Comparison of ENCODE assay signal across 22 cellular contexts in the genomic region with DNA sequence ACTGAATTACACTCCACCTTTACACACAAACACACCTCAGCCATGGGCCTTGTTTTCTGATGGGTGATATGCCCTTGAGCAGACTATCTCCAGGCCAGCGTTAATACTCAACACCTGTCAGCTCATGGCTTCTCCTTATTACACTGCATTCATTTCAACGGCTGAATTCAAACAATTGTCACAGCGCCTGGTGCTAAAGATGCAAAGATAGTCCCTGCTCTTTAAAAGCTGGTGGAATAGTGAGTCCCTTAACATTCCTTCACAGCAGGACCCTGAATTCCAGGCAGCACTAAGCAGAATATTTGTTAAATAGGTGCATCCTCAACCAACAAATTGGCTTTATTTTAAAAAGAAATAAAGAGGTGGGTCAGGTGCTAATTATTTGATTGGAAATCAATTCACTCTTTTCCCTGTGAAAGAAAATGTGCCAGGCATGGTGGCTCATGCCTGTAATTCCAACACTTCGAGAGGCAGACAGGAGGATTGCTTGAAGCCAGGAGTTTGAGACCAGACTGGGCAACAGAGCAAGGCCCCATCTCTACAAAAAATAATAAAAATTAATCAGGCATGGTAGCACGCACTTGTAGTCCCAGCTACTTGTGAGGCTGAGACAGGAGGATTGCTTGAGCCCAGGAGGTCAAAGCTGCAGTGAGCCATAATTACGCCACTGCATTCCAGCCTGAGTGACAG.
"Had no signal": no experiment of that assay in that cellular context is flagged by ENCODE, and none has a peak within 500 bp of the region (broad histone marks: within the 10 kb centered on the region; RNA-seq: fewer than 3 reads in every experiment).

No MANE protein-coding gene starts in this region.

- H3K4me1 Mint-ChIP-seq: activated naive CD4-positive, alpha-beta T cell treated with anti-CD3 and anti-CD28 coated beads, Interleukin-2, amount 10 ng/mL, durations not matched to agents 7 days and 5 days had no signal

- H3K36me3 ChIP-seq: brain microvascular endothelial cell, gastroesophageal sphincter, heart left ventricle, left lung, prostate gland, right atrium auricular region, tibial artery had no signal

- H3K4me3 Mint-ChIP-seq: activated naive CD4-positive, alpha-beta T cell treated with anti-CD3 and anti-CD28 coated beads, Interleukin-2, amount 10 ng/mL, durations not matched to agents 7 days and 5 days; activated T-cell treated with anti-CD3 and anti-CD28 coated beads, Interleukin-2, amount 50 U/mL, for 4 hours; neural crest cell; T-helper 1 cell treated with Interleukin-12 subunit alpha and Interleukin-12 subunit beta and Interleukin-4 antibody, amounts not matched to agents 30 μg/mL and 1 μg/mL, for 36 hours had no signal

- H3K27ac Mint-ChIP-seq: activated naive CD4-positive, alpha-beta T cell treated with anti-CD3 and anti-CD28 coated beads, Interleukin-2, amount 10 ng/mL, durations not matched to agents 7 days and 5 days; T-helper 1 cell treated with Interleukin-12 subunit alpha and Interleukin-12 subunit beta and Interleukin-4 antibody, amounts not matched to agents 30 μg/mL and 1 μg/mL, for 36 hours had no signal

- ATAC-seq: activated CD4-positive, CD25-positive, alpha-beta regulatory T cell treated with anti-CD3 and anti-CD28 coated beads, Interleukin-2, amount 50 U/mL, for 24 hours; activated T-cell treated with anti-CD3 and anti-CD28 coated beads, Interleukin-2, amount 50 U/mL, for 4 hours; gastroesophageal sphincter; heart left ventricle; left lung; stimulated activated naive CD8-positive, alpha-beta T cell treated with anti-CD3 and anti-CD28 coated beads, Interleukin-15, Interleukin-2, amounts not matched to agents 100 U/mL and 50 U/mL, for 24 hours had no signal

- H3K27ac ChIP-seq: brain microvascular endothelial cell, gastroesophageal sphincter, heart left ventricle, left lung, prostate gland, right atrium auricular region, tibial artery had no signal

- H3K4me1 ChIP-seq: gastroesophageal sphincter, heart left ventricle, left lung, prostate gland, right atrium auricular region, tibial artery had no signal

- DNase-seq: activated CD4-positive, alpha-beta T cell treated with anti-CD3 and anti-CD28 coated beads, Interleukin-2, amount 50 U/mL, for 1 hour; activated CD8-positive, alpha-beta memory T cell treated with anti-CD3 and anti-CD28 coated beads, Interleukin-2, amount 50 U/mL, for 4 hours; activated effector memory CD4-positive, alpha-beta T cell treated with Interleukin-2 at 50 U/mL for 16 hours; activated naive CD4-positive, alpha-beta T cell treated with anti-CD3 and anti-CD28 coated beads, Interleukin-2, amount 10 ng/mL, durations not matched to agents 7 days and 5 days; activated T-cell treated with anti-CD3 and anti-CD28 coated beads, Interleukin-2, amount 50 U/mL, for 4 hours; aorta; brain microvascular endothelial cell; central memory CD4-positive, alpha-beta T cell; heart left ventricle; kidney; left lung; midbrain; stimulated activated CD4-positive, alpha-beta T cell treated with anti-CD3 and anti-CD28 coated beads, Interleukin-2, amount 100 ng/mL, for 24 hours; stimulated activated naive CD8-positive, alpha-beta T cell treated with anti-CD3 and anti-CD28 coated beads, Interleukin-15, Interleukin-2, amounts not matched to agents 100 U/mL and 50 U/mL, for 24 hours; substantia nigra; tibial artery had no signal

- H3K36me3 Mint-ChIP-seq: activated naive CD4-positive, alpha-beta T cell treated with anti-CD3 and anti-CD28 coated beads, Interleukin-2, amount 10 ng/mL, durations not matched to agents 7 days and 5 days had no signal

- H3K9me3 Mint-ChIP-seq: activated T-cell treated with anti-CD3 and anti-CD28 coated beads, Interleukin-2, amount 50 U/mL, for 4 hours had no signal

- H3K27me3 ChIP-seq: brain microvascular endothelial cell, heart left ventricle, left lung, right atrium auricular region, tibial artery had no signal

- H3K9me3 ChIP-seq: prostate gland, tibial artery had no signal

- H3K4me3 ChIP-seq: gastroesophageal sphincter, heart left ventricle, left lung, prostate gland, right atrium auricular region, tibial artery had no signal
